Comparison of ENCODE assay signal across 20 cellular contexts in the genomic region with DNA sequence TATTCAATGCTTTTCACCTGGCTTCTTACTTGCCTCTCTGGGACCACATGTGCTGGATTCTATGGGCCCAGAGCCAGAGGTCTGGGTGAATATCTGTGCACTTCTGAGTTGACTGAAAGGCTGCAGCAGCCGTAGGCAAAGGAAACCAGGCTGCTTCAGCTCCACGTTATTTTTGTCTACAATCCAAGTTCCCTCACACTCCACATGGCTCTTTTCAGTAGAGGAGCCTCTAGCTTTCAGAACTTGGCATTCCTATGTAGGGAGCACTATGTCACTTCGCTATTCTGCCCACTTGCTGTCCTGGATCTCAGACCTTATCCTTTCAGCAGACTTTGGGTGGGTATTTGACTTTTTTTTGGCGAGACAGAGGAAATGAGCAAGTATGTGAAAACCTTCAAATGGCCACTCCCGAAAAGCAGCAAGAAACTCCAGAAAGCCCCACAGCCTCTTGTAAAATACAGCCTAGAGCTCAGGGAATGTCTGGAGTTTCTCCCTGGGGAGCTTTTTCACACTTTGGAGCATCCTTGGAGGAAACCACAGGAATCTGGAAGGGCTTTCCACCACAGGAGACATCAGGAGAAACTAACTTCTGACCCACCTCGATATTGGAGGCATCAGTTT.
DNase-seq lines count a peak whose midpoint lies in the region; ATAC-seq, FAIRE-seq and TF ChIP-seq lines count a peak whose summit lies in the region.
"Had no signal": no experiment of that assay in that cellular context is flagged by ENCODE, and none has a peak within 500 bp of the region (broad histone marks: within the 10 kb centered on the region; RNA-seq: fewer than 3 reads in every experiment).

No MANE protein-coding gene starts in this region.

- no peaks in the 10 kb centered on the region for H3K27me3 Mint-ChIP-seq in nephron (ENCODE audit: low read depth)
- H3K27me3 Mint-ChIP-seq: naive B cell had no signal

- no peak for TF ChIP-seq CTCF in fibroblast of mammary gland (conservative IDR thresholded peaks at IDR 0.05; ENCODE audit: control insufficient read depth, insufficient read depth, low read depth, low read length)
- no peak for TF ChIP-seq CTCF in nephron (IDR thresholded peaks at IDR 0.05; ENCODE audit: unreplicated experiment in 3 of 3)

- DNase-seq in A172 (ENCODE audit: low spot score) (peak; percentile 79), RPMI7951 (ENCODE audit: low read depth) (peak; percentile 87), fibroblast of mammary gland (ENCODE audit: low read depth) (peak; percentile 86), GM12892 (ENCODE audit: insufficient read length) (no peak), NCI-H2029 treated with DMSO at 0.1 percent for 48 hours (lab: John Stamatoyannopoulos, UW) (no peak), ecto neural progenitor cell (ENCODE audit: low spot score) (no peak)
- DNase-seq: 8988T; activated CD8-positive, alpha-beta memory T cell treated with anti-CD3 and anti-CD28 coated beads for 24 hours; activated naive CD4-positive, alpha-beta T cell treated with Interleukin-2 at 50 U/mL for 16 hours; cerebellar nuclear complex; erythroblast; naive B cell; NCI-H187; NCI-H748 treated with DMSO at 0.1 percent for 48 hours; spleen; thyroid gland had no signal

- H3K4me3 Mint-ChIP-seq in nephron = peak overlapping the region in 1 of 3 experiments; percentile 24
- H3K4me3 Mint-ChIP-seq: naive B cell had no signal

- no peak for TF ChIP-seq POLR2A in GM12892 (IDR thresholded peaks at IDR 0.05; ENCODE audit: low read depth, low read length)

- H3K9me3 Mint-ChIP-seq in nephron = no peaks in the 10 kb centered on the region
- H3K9me3 Mint-ChIP-seq: naive B cell had no signal

- peaks cover 50% of the 10 kb centered on the region for H3K4me1 Mint-ChIP-seq in nephron
- H3K4me1 Mint-ChIP-seq: naive B cell had no signal

- H3K36me3 Mint-ChIP-seq in nephron (ENCODE audit: low read depth) = peaks cover 63% of the 10 kb centered on the region
- H3K36me3 Mint-ChIP-seq: naive B cell had no signal

- ATAC-seq in HG03460 (IDR thresholded peaks at IDR 0.05; ENCODE audit: unreplicated experiment) = no peak
- ATAC-seq: K562 had no signal

- no peak for FAIRE-seq in GM12892 (lab: Jason Lieb, UNC)
- FAIRE-seq: K562, TTC549 had no signal

- H3K27ac Mint-ChIP-seq in nephron = peak overlapping the region in 2 of 3 experiments; percentile 36 to 87
- H3K27ac Mint-ChIP-seq: naive B cell had no signal

- H3K4me3 ChIP-seq in fibroblast of mammary gland (ENCODE audit: control insufficient read depth, low read depth, low read length) = no peak overlapping the region
- H3K4me3 ChIP-seq: K562, spleen, thyroid gland had no signal

Comparison
In these comparisons a context has a peak if more than half of its experiments do, and no peak if none do; other contexts are left out.
1. DNase-seq: peak in A172 (single experiment), RPMI7951 (single experiment) and fibroblast of mammary gland (single experiment); none in GM12892 (single experiment), NCI-H2029 treated with DMSO at 0.1 percent for 48 hours (single experiment) and ecto neural progenitor cell (single experiment).